Comparison of ENCODE assay signal across 29 cellular contexts in genomic region chr13:112513761-112514160, GRCh38.
"Had no signal": no experiment of that assay in that cellular context is flagged by ENCODE, and none has a peak within 500 bp of the region (broad histone marks: within the 10 kb centered on the region; RNA-seq: fewer than 3 reads in every experiment).

No MANE protein-coding gene starts in this region.

- H3K27ac Mint-ChIP-seq: activated B cell treated with CpG ODN at 0.5 μM for 24 hours; activated CD8-positive, alpha-beta T cell treated with anti-CD3 and anti-CD28 coated beads for 36 hours; activated naive CD4-positive, alpha-beta T cell treated with anti-CD3 and anti-CD28 coated beads for 36 hours; activated naive CD8-positive, alpha-beta T cell; activated T-helper 1 cell treated with anti-CD3 and anti-CD28 coated beads, Interleukin-12 subunit alpha, Interleukin-12 subunit beta, Interleukin-2, Interleukin-4 antibody, amounts not matched to agents 30 ng/mL and 10 ng/mL and 1 ng/mL, durations not matched to agents 14 hours and 24 hours and 36 hours; activated T-helper 2 cell treated with anti-CD3 and anti-CD28 coated beads, Interferon-gamma antibody, Interleukin-2, Interleukin-4, amounts not matched to agents 10 μg/mL and 5 μg/mL and 100 μg/mL, durations not matched to agents 14 hours and 24 hours and 36 hours; endodermal cell had no signal

- FAIRE-seq: astrocyte, bronchial epithelial cell, colon had no signal

- ATAC-seq: activated CD4-positive, CD25-positive, alpha-beta regulatory T cell treated with anti-CD3 and anti-CD28 coated beads, Interleukin-2, amount 50 U/mL, for 24 hours; activated CD8-positive, alpha-beta T cell treated with anti-CD3 and anti-CD28 coated beads for 36 hours; gastroesophageal sphincter had no signal

- H3K27me3 ChIP-seq: brain microvascular endothelial cell, dorsolateral prefrontal cortex, esophagus squamous epithelium, gastroesophageal sphincter had no signal

- H3K9me3 Mint-ChIP-seq: activated B cell treated with CpG ODN at 0.5 μM for 24 hours; activated CD8-positive, alpha-beta T cell treated with anti-CD3 and anti-CD28 coated beads for 36 hours; activated naive CD4-positive, alpha-beta T cell treated with anti-CD3 and anti-CD28 coated beads for 36 hours; activated T-helper 1 cell treated with anti-CD3 and anti-CD28 coated beads, Interleukin-12 subunit alpha, Interleukin-12 subunit beta, Interleukin-2, Interleukin-4 antibody, amounts not matched to agents 30 ng/mL and 10 ng/mL and 1 ng/mL, durations not matched to agents 14 hours and 24 hours and 36 hours; activated T-helper 2 cell treated with anti-CD3 and anti-CD28 coated beads, Interferon-gamma antibody, Interleukin-2, Interleukin-4, amounts not matched to agents 10 μg/mL and 5 μg/mL and 100 μg/mL, durations not matched to agents 14 hours and 24 hours and 36 hours; endodermal cell had no signal

- H3K4me3 ChIP-seq: dorsolateral prefrontal cortex, esophagus squamous epithelium, gastroesophageal sphincter had no signal

- DNase-seq: activated B cell treated with CpG ODN at 0.5 μM for 24 hours; activated CD4-positive, alpha-beta T cell treated with anti-CD3 and anti-CD28 coated beads for 48 hours; activated CD4-positive, alpha-beta T cell treated with anti-CD3 and anti-CD28 coated beads, Interleukin-2, amount 50 U/mL, for 1 hour; activated CD4-positive, alpha-beta T cell treated with anti-CD3 and anti-CD28 coated beads, Interleukin-2, amount 50 U/mL, for 48 hours; activated CD8-positive, alpha-beta memory T cell treated with anti-CD3 and anti-CD28 coated beads for 24 hours; activated CD8-positive, alpha-beta T cell treated with anti-CD3 and anti-CD28 coated beads for 36 hours; activated effector memory CD4-positive, alpha-beta T cell treated with anti-CD3 and anti-CD28 coated beads, Interleukin-2, amount 50 U/mL, for 16 hours; activated naive CD4-positive, alpha-beta T cell treated with anti-CD3 and anti-CD28 coated beads for 36 hours; amniotic stem cell; anterior cingulate cortex; brain microvascular endothelial cell; caudate nucleus; cortex of kidney; dorsolateral prefrontal cortex; effector memory CD4-positive, alpha-beta T cell; endodermal cell; esophagus squamous epithelium; foreskin melanocyte; head of caudate nucleus; T-helper 2 cell had no signal

- H3K9me3 ChIP-seq: esophagus squamous epithelium, gastroesophageal sphincter had no signal

- H3K27me3 Mint-ChIP-seq: activated B cell treated with CpG ODN at 0.5 μM for 24 hours; activated CD8-positive, alpha-beta T cell treated with anti-CD3 and anti-CD28 coated beads for 36 hours; activated naive CD8-positive, alpha-beta T cell had no signal

- H3K4me1 Mint-ChIP-seq: activated B cell treated with CpG ODN at 0.5 μM for 24 hours had no signal

- H3K4me3 Mint-ChIP-seq: activated B cell treated with CpG ODN at 0.5 μM for 24 hours; activated CD8-positive, alpha-beta T cell treated with anti-CD3 and anti-CD28 coated beads for 36 hours; activated naive CD4-positive, alpha-beta T cell treated with anti-CD3 and anti-CD28 coated beads for 36 hours; activated naive CD8-positive, alpha-beta T cell; activated T-helper 1 cell treated with anti-CD3 and anti-CD28 coated beads, Interleukin-12 subunit alpha, Interleukin-12 subunit beta, Interleukin-2, Interleukin-4 antibody, amounts not matched to agents 30 ng/mL and 10 ng/mL and 1 ng/mL, durations not matched to agents 14 hours and 24 hours and 36 hours; endodermal cell had no signal

- H3K27ac ChIP-seq: brain microvascular endothelial cell, dorsolateral prefrontal cortex, epithelial cell of prostate, esophagus squamous epithelium, gastroesophageal sphincter had no signal

- H3K36me3 ChIP-seq: brain microvascular endothelial cell had no signal
